Comparison of ENCODE assay signal across 7 cellular contexts in the genomic region with DNA sequence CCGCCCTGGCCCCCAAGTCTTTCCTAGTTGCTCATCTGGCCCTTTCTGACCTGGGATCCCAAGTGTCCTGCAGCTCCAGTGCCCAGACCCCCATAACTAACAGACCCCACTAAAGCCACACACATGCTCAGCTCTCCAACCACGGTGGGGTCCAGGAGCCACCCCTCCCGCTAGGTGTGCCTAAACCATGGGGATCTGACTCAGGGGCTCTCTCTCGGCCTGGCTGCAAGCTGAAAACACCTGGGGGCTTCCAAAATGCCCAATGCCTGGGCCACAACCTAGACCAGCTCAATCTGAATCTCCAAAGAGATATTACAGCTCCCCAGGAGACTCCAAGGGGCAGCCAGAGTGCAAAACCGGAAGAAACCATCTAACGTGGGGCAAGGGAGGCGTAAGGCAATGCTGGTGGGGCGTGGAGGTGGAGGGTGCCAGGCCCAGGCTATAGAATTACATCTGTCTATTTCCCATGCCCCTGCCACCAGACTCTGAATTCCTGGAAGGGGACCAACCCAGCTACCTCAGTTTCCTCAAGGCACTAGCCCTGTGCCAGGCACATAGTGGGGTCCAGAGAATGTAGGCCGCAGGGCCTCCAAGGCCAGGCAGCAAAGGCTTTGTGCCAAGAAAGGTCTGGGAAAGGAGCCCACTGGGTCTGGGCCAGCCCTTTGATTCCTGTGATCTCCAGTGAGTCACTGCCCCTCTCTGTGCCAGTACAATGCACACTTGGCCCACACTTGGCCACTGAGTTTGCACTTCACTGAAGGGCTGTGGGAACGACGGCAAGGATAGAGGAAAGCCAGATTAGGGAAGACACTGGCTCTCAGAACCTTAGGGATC. TPM values are rescaled to one million over a fixed set of nuclear protein-coding genes. Genes with fewer than 3 reads are reported as not detected.
DNase-seq lines count a peak whose midpoint lies in the region; ATAC-seq and TF ChIP-seq lines count a peak whose summit lies in the region.

No MANE protein-coding gene starts in this region.

- intact Hi-C loops in MCF 10A (cut with micrococcal nuclease) (loop anchor here (1.0 kb wide), 1 partner anchor 17 kb away; no protein-coding TSS in a partner anchor), right lobe of liver (cut with DNase I) (no loop called here), thyroid gland (cut with DNase I) (no loop called here)

- H3K27ac Mint-ChIP-seq in MCF 10A (ENCODE audit: low read depth, unreplicated experiment) = peak overlapping the region; percentile 1

- peaks cover 51% of the 10 kb centered on the region for H3K36me3 Mint-ChIP-seq in MCF 10A (ENCODE audit: insufficient read depth, unreplicated experiment)

- TF ChIP-seq CTCF in MCF 10A (IDR thresholded peaks at IDR 0.05; ENCODE audit: unreplicated experiment) (no peak), right lobe of liver (IDR thresholded peaks at IDR 0.05) (no peak), thyroid gland (IDR thresholded peaks at IDR 0.05) (no peak)

- BruUV-seq in MCF 10A (replicated peaks; lab: Mats Ljungman, UMichigan) = no TSS peak

- H3K27me3 ChIP-seq in right lobe of liver (no peaks in the 10 kb centered on the region), thyroid gland (no peaks in the 10 kb centered on the region)

- TF ChIP-seq POLR2A in right lobe of liver (IDR thresholded peaks at IDR 0.05) = peak; percentile 20
- no peak for TF ChIP-seq POLR2A in thyroid gland (IDR thresholded peaks at IDR 0.05)

- H3K4me1 ChIP-seq in right lobe of liver = peaks cover 0 to 39% (median 17%) of the 10 kb centered on the region in 4 donors
- peaks cover 51 to 57% of the 10 kb centered on the region in 2 donors for H3K4me1 ChIP-seq in thyroid gland

- H3K4me1 Mint-ChIP-seq in MCF 10A (ENCODE audit: insufficient read depth, unreplicated experiment) = peaks cover 28% of the 10 kb centered on the region

- H3K27me3 Mint-ChIP-seq in MCF 10A (ENCODE audit: insufficient read depth, unreplicated experiment) = no peaks in the 10 kb centered on the region

- H3K4me3 Mint-ChIP-seq in MCF 10A (ENCODE audit: unreplicated experiment) = peak overlapping the region; percentile 47

- peaks cover 0 to 17% (median 0%) of the 10 kb centered on the region in 4 donors for H3K36me3 ChIP-seq in right lobe of liver
- peaks cover 8 to 14% of the 10 kb centered on the region in 2 donors for H3K36me3 ChIP-seq in thyroid gland

- H3K4me3 ChIP-seq in right lobe of liver (no peak overlapping the region), thyroid gland (replicated peaks in 1 of 3) (no peak overlapping the region)

- ATAC-seq in right lobe of liver = peak; percentile 56 to 69 (median 60)

- 46% methylated on average over 6 of the region's 11 CpGs for WGBS in right lobe of liver (ENCODE audit: insufficient coverage, low coverage, low lambda C conversion rate, missing lambda C conversion rate)
- WGBS in thyroid gland, 2 donors = 47 to 59% methylated on average over 8 to 11 of the region's 11 CpGs

- H3K9me3 Mint-ChIP-seq in MCF 10A (ENCODE audit: unreplicated experiment) = no peaks in the 10 kb centered on the region

- H3K9me3 ChIP-seq in right lobe of liver = no peaks in the 10 kb centered on the region
- no peaks in the 10 kb centered on the region for H3K9me3 ChIP-seq in thyroid gland

- DNase-seq in NCI-H2029 (lab: John Stamatoyannopoulos, UW) = peak; percentile 58
- DNase-seq in MCF 10A (ENCODE audit: unreplicated experiment) = peak; percentile 98
- DNase-seq in right lobe of liver = peak; percentile 82 to 93 (median 88)
- DNase-seq in thyroid gland = peak; percentile 95 to 97
- no peak for DNase-seq in islet precursor cell
- no peak for DNase-seq in 8988T
- DNase-seq in NCI-H1436 treated with DMSO at 0.1 percent for 48 hours (lab: John Stamatoyannopoulos, UW) = no peak

- CTCF ChIA-PET in MCF 10A (lab: Yijun Ruan, JAX) = no interaction called here

- POLR2A ChIA-PET in MCF 10A (lab: Yijun Ruan, JAX) = interaction anchor here (1.4 to 1.7 kb wide), 2 partner anchors 16 to 58 kb away, joined by 3 to 6 read pairs; no protein-coding TSS in a partner anchor

- peak overlapping the region in 2 of 3 donors; percentile 26 to 34 for H3K27ac ChIP-seq in right lobe of liver
- H3K27ac ChIP-seq in thyroid gland = peak overlapping the region; percentile 62 to 96 (median 95)

RNA-seq across cellular contexts. Expression of a gene that starts 3.3 kb away (rescaled TPM):
- total RNA-seq in MCF 10A (2022) = 48.4 and 58.9 TPM in 2 replicates
- 10 to 100 TPM; 14.8 to 23.8 (median 18.2) TPM for total RNA-seq in right lobe of liver
- 10 to 100 TPM; 39.1 to 68.5 (median 56.1) TPM for total RNA-seq in thyroid gland

RNA-seq across cellular contexts. Expression of a gene that starts 18.5 kb away (rescaled TPM):
- total RNA-seq in MCF 10A (2022) (46.5 and 48.0 TPM in 2 replicates), right lobe of liver (10 to 100 TPM in 3 of 6 experiments, 1 to 10 TPM in 3; 7.9 to 12.3 (median 10.6) TPM), thyroid gland (10 to 100 TPM; 26.6 to 38.1 (median 33.5) TPM)

RNA-seq across cellular contexts. Expression of a gene that starts 22.8 kb away (rescaled TPM):
- total RNA-seq in MCF 10A (2022) = 1.2 and 1.6 TPM in 2 replicates
- 1 to 10 TPM in 1 of 6 experiments, not detected in 5; 1.4 TPM for total RNA-seq in right lobe of liver
- total RNA-seq in thyroid gland = not detected

RNA-seq across cellular contexts. Expression of a gene that starts 30.6 kb away (rescaled TPM):
- total RNA-seq in MCF 10A (2022) (1.3 and 1.7 TPM in 2 replicates), right lobe of liver (1 to 10 TPM in 3 of 6 experiments, under 1 TPM in 3; 0.12 to 1.7 (median 0.93) TPM), thyroid gland (1 to 10 TPM in 3 of 4 donors, under 1 TPM in 1; 0.56 to 3.4 (median 1.4) TPM)

RNA-seq across cellular contexts. Expression of a gene that starts 43.4 kb away (rescaled TPM):
- total RNA-seq in MCF 10A (2022) (11.0 and 12.4 TPM in 2 replicates), right lobe of liver (1 to 10 TPM; 2.9 to 4.3 (median 3.9) TPM), thyroid gland (10 to 100 TPM in 2 of 4 donors, 1 to 10 TPM in 2; 8.5 to 12.2 (median 9.4) TPM)

Comparison
In these comparisons a context has a peak if more than half of its experiments do, and no peak if none do; other contexts are left out.
1. DNase-seq: peak in NCI-H2029 (single experiment), MCF 10A (single experiment), right lobe of liver (3 of 3) and thyroid gland (2 of 2); none in islet precursor cell (single experiment), 8988T (single experiment) and NCI-H1436 treated with DMSO at 0.1 percent for 48 hours (single experiment).